In genomic region chr12:10363665-10363921, GRCh38 we compare ENCODE assay signal across 10 cellular contexts. TPM values are rescaled to one million over a fixed set of nuclear protein-coding genes. Genes with fewer than 3 reads are reported as not detected.
A peak's percentile ranks its signal among the peaks of the same experiment; 100 is the strongest.
DNase-seq lines count a peak whose midpoint lies in the region; ATAC-seq and TF ChIP-seq lines count a peak whose summit lies in the region.
"Had no signal": no experiment of that assay in that cellular context is flagged by ENCODE, and none has a peak within 500 bp of the region (broad histone marks: within the 10 kb centered on the region; RNA-seq: fewer than 3 reads in every experiment).

No MANE protein-coding gene starts in this region.

- H3K36me3 Mint-ChIP-seq in mesothelial cell of epicardium: peaks cover 10% of the 10 kb centered on the region

- intact Hi-C loops in ovary (cut with DNase I): loop anchor here in 2 of 4 donors (10.0 kb wide), 3 partner anchors 149 to 499 kb away; partner anchors contain the start of genes GABARAPL1 (in 2 of the 2), CLEC2B (in 1 of the 2) and YBX3 (in 1 of the 2)
- intact Hi-C loops in aorta (cut with DNase I): loop anchor here in 1 of 2 donors (10.0 kb wide), 1 partner anchor 149 kb away; the partner anchor contains the start of gene GABARAPL1

- peaks cover 20% of the 10 kb centered on the region for H3K4me1 Mint-ChIP-seq in mesothelial cell of epicardium

- no peaks in the 10 kb centered on the region for H3K36me3 ChIP-seq in ovary
- no peaks in the 10 kb centered on the region for H3K36me3 ChIP-seq in aorta (ENCODE audit: control insufficient read depth in 1 of 2, insufficient read depth in 2 of 2, low read length in 1 of 2)

- no peak for TF ChIP-seq EP300 in ovary (IDR thresholded peaks at IDR 0.05)

- no peak overlapping the region for H3K4me3 Mint-ChIP-seq in mesothelial cell of epicardium
- H3K4me3 Mint-ChIP-seq: immature natural killer cell had no signal

- TF ChIP-seq POLR2A in NB4 (IDR thresholded peaks at IDR 0.05; ENCODE audit: extremely low read depth, insufficient read length) (no peak), ovary (IDR thresholded peaks at IDR 0.05) (no peak)

- no peak overlapping the region for H3K27ac Mint-ChIP-seq in mesothelial cell of epicardium
- H3K27ac Mint-ChIP-seq: immature natural killer cell had no signal

- H3K27me3 Mint-ChIP-seq in mesothelial cell of epicardium (ENCODE audit: low read depth): no peaks in the 10 kb centered on the region

- H3K9me3 Mint-ChIP-seq in mesothelial cell of epicardium: peaks cover 4% of the 10 kb centered on the region
- H3K9me3 Mint-ChIP-seq: immature natural killer cell had no signal

- DNase-seq in AG10803 (ENCODE audit: low read depth) (no peak), NB4 (ENCODE audit: low read depth) (no peak), epithelial cell of esophagus (ENCODE audit: low read depth) (peak; percentile 29), ovary (no peak), aorta (no peak), NK-92 (lab: John Stamatoyannopoulos, UW; ENCODE audit: unreplicated experiment) (no peak), mesothelial cell of epicardium (ENCODE audit: low spot score in 2 of 2, unreplicated experiment in 2 of 2) (no peak)
- DNase-seq: immature natural killer cell; stimulated activated CD4-positive, alpha-beta T cell treated with anti-CD3 and anti-CD28 coated beads, Interleukin-1b, Interleukin-23, amount 100 ng/mL, for 48 hours had no signal

- WGBS in ovary, 3 donors: 9 to 14% (median 11%) methylated on average over 5 of the region's 5 CpGs
- WGBS in aorta, 2 donors: 81 to 83% methylated on average over 5 of the region's 5 CpGs

- H3K27ac ChIP-seq in ovary (peak overlapping the region; percentile 91 to 96), aorta (ENCODE audit: low read depth in 1 of 2, low read length in 2 of 2) (peak overlapping the region in 1 of 2 donors; percentile 95)

- H3K4me3 ChIP-seq in AG10803 (ENCODE audit: low read length) (peak overlapping the region; percentile 79), NB4 (ENCODE audit: low read depth, low read length) (peak overlapping the region; percentile 83), epithelial cell of esophagus (ENCODE audit: low read length) (peak overlapping the region; percentile 61), ovary (peak overlapping the region; percentile 59), aorta (ENCODE audit: low read length in 2 of 2) (no peak overlapping the region)

- TF ChIP-seq CTCF in AG10803 (conservative IDR thresholded peaks at IDR 0.05; ENCODE audit: low read length) (no peak), NB4 (IDR thresholded peaks at IDR 0.05; ENCODE audit: low read depth, low read length) (no peak), epithelial cell of esophagus (IDR thresholded peaks at IDR 0.05; ENCODE audit: insufficient read depth, low read depth, low read length, missing control alignments) (no peak), ovary (IDR thresholded peaks at IDR 0.05) (no peak), mesothelial cell of epicardium (IDR thresholded peaks at IDR 0.05; ENCODE audit: unreplicated experiment) (no peak)

- H3K4me1 ChIP-seq in ovary (ENCODE audit: insufficient read depth) (peaks cover 11% of the 10 kb centered on the region), aorta (ENCODE audit: control insufficient read depth in 1 of 2, insufficient read depth in 2 of 2, low read length in 2 of 2) (no peaks in the 10 kb centered on the region)

- H3K9me3 ChIP-seq in ovary (no peaks in the 10 kb centered on the region), aorta (ENCODE audit: control insufficient read depth, low read length) (no peaks in the 10 kb centered on the region)

- ATAC-seq in aorta (ENCODE audit: low FRiP score): no peak
- no peak for ATAC-seq in GM18498 (IDR thresholded peaks at IDR 0.05; ENCODE audit: unreplicated experiment)

- H3K27me3 ChIP-seq in ovary: no peaks in the 10 kb centered on the region
- H3K27me3 ChIP-seq in aorta (ENCODE audit: control insufficient read depth in 1 of 2, insufficient read depth in 2 of 2, low read length in 1 of 2): no peaks in the 10 kb centered on the region

RNA-seq across cellular contexts. Expression of gene KLRK1, which starts 26.2 kb away (rescaled TPM):
- 1 to 10 TPM in 2 of 7 donors, under 1 TPM in 5; 0.12 to 2.1 (median 0.35) TPM for total RNA-seq in ovary
- polyA plus RNA-seq in ovary: 1 to 10 TPM in 1 of 2 donors, under 1 TPM in 1; 0.54 to 6.3 TPM
- total RNA-seq in aorta: 1 to 10 TPM; 1.9 to 3.5 TPM
- polyA plus RNA-seq in aorta: 1 to 10 TPM in 1 of 2 donors, under 1 TPM in 1; 0.59 to 1.5 TPM
- not detected in 3 replicates for total RNA-seq in mesothelial cell of epicardium

RNA-seq across cellular contexts. Expression of gene KLRC4, which starts 46.0 kb away (rescaled TPM):
- total RNA-seq in ovary (under 1 TPM in 1 of 7 donors, not detected in 6; 0.60 TPM), aorta (under 1 TPM; 0.51 to 0.78 TPM), mesothelial cell of epicardium (not detected in 3 replicates)
- polyA plus RNA-seq in ovary (under 1 TPM in 1 of 2 donors, not detected in 1; 0.30 TPM), aorta (under 1 TPM in 1 of 2 donors, not detected in 1; 0.56 TPM)

RNA-seq across cellular contexts. Expression of gene KLRD1, which starts 55.9 kb away (rescaled TPM):
- total RNA-seq in ovary (1 to 10 TPM in 4 of 7 donors, under 1 TPM in 3; 0.33 to 1.8 (median 1.2) TPM), aorta (1 to 10 TPM; 4.4 to 6.5 TPM), mesothelial cell of epicardium (0.51 to 0.81 TPM (median 0.65 TPM) in 3 replicates)
- polyA plus RNA-seq in ovary (1 to 10 TPM in 1 of 2 donors, under 1 TPM in 1; 0.12 to 3.8 TPM), aorta (1 to 10 TPM in 1 of 2 donors, under 1 TPM in 1; 0.18 to 1.8 TPM)

RNA-seq across cellular contexts. Expression of gene KLRC3, which starts 56.8 kb away (rescaled TPM):
- total RNA-seq in ovary: under 1 TPM in 2 of 7 donors, not detected in 5; 0.58 to 0.72 TPM
- under 1 TPM; 0.19 to 0.90 TPM for polyA plus RNA-seq in ovary
- not detected for total RNA-seq in aorta
- polyA plus RNA-seq in aorta: not detected
- not detected in 3 replicates for total RNA-seq in mesothelial cell of epicardium

Comparison
In these comparisons a context has a peak if more than half of its experiments do, and no peak if none do; other contexts are left out.
1. H3K4me3 ChIP-seq: peak in AG10803 (single experiment), NB4 (single experiment), epithelial cell of esophagus (single experiment) and ovary (single experiment); none in aorta (0 of 2).